ENCODE assay signal across 16 cellular contexts in genomic region chr6:5753187-5753586, GRCh38.
DNase-seq lines count a peak whose midpoint lies in the region; ATAC-seq, FAIRE-seq and TF ChIP-seq lines count a peak whose summit lies in the region.
"Had no signal": no experiment of that assay in that cellular context is flagged by ENCODE, and none has a peak within 500 bp of the region (broad histone marks: within the 10 kb centered on the region; RNA-seq: fewer than 3 reads in every experiment).

No MANE protein-coding gene starts in this region.

- intact Hi-C loops in left ventricle myocardium superior (cut with micrococcal nuclease) (no loop called here), Right ventricle myocardium inferior (cut with DNase I) (no loop called here), gastrocnemius medialis (cut with DNase I; ENCODE audit: low total_unique reads) (loop anchor here (5.0 kb wide), 1 partner anchor 81 kb away; no protein-coding TSS in a partner anchor)

- H3K9me3 ChIP-seq in WERI-Rb-1 (ENCODE audit: severe bottlenecking) (peaks cover 23% of the 10 kb centered on the region), gastrocnemius medialis (no peaks in the 10 kb centered on the region)

- H3K4me3 ChIP-seq in WERI-Rb-1 (ENCODE audit: low read depth, low read length) (no peak overlapping the region), gastrocnemius medialis (no peak overlapping the region)

- H3K36me3 ChIP-seq in WERI-Rb-1 (peaks cover 5% of the 10 kb centered on the region), gastrocnemius medialis (no peaks in the 10 kb centered on the region)

- peaks cover 55 to 63% of the 10 kb centered on the region in 2 donors for H3K4me1 ChIP-seq in gastrocnemius medialis

- TF ChIP-seq CTCF in WERI-Rb-1 (IDR thresholded peaks at IDR 0.05; ENCODE audit: low read depth, low read length) (no peak), gastrocnemius medialis (IDR thresholded peaks at IDR 0.05 in 4 of 5, conservative IDR thresholded peaks at IDR 0.05 in 1 of 5) (no peak)

- in situ Hi-C loops in gastrocnemius medialis (cut with MboI; ENCODE audit: low sequenced_read_pairs in 4 of 4) = no loop called here

- DNase-seq in left ventricle myocardium superior (no peak), Right ventricle myocardium inferior (ENCODE audit: missing footprints) (no peak), WERI-Rb-1 (no peak), fibroblast of gingiva (ENCODE audit: low read depth) (peak; percentile 15), gastrocnemius medialis (peak; percentile 43), urothelium cell line (ENCODE audit: low spot score) (no peak)
- DNase-seq: C1 segment of cervical spinal cord; Calu3; CD4-positive, alpha-beta T cell; DMS 273 treated with DMSO at 0.1 percent for 48 hours had no signal

- ATAC-seq in left ventricle myocardium superior (peak; percentile 59), Right ventricle myocardium inferior (no peak), gastrocnemius medialis (peak; percentile 46 to 58), HG02840 (IDR thresholded peaks at IDR 0.05; ENCODE audit: low FRiP score, unreplicated experiment) (no peak), HG02763 (IDR thresholded peaks at IDR 0.05; ENCODE audit: unreplicated experiment) (no peak)
- ATAC-seq: HCT116, HepG2 had no signal

- TF ChIP-seq POLR2A in gastrocnemius medialis (IDR thresholded peaks at IDR 0.05) = no peak

- H3K27me3 ChIP-seq in WERI-Rb-1 (ENCODE audit: insufficient read depth, low read depth, severe bottlenecking) = no peaks in the 10 kb centered on the region
- no peaks in the 10 kb centered on the region for H3K27me3 ChIP-seq in gastrocnemius medialis

- no peak for FAIRE-seq in urothelium cell line (lab: Jason Lieb, UNC)
- FAIRE-seq: H54, HepG2, HTR-8/SVneo had no signal

- peak overlapping the region; percentile 82 for H3K27ac ChIP-seq in WERI-Rb-1
- peak overlapping the region; percentile 80 to 94 (median 86) for H3K27ac ChIP-seq in gastrocnemius medialis

Comparison
In these comparisons a context has a peak if more than half of its experiments do, and no peak if none do; other contexts are left out.
1. ATAC-seq: peak in left ventricle myocardium superior (single experiment) and gastrocnemius medialis (2 of 2); none in Right ventricle myocardium inferior (single experiment), HG02840 (single experiment) and HG02763 (single experiment).
2. DNase-seq: peak in fibroblast of gingiva (single experiment) and gastrocnemius medialis (2 of 2); none in left ventricle myocardium superior (single experiment), Right ventricle myocardium inferior (single experiment), WERI-Rb-1 (single experiment) and urothelium cell line (single experiment).